ENCODE assay signal across 24 cellular contexts in genomic region chr1:2089051-2089450, GRCh38. TPM values are rescaled to one million over a fixed set of nuclear protein-coding genes. Genes with fewer than 3 reads are reported as not detected.
DNase-seq lines count a peak whose midpoint lies in the region; ATAC-seq and TF ChIP-seq lines count a peak whose summit lies in the region.
"Had no signal": no experiment of that assay in that cellular context is flagged by ENCODE, and none has a peak within 500 bp of the region (broad histone marks: within the 10 kb centered on the region; RNA-seq: fewer than 3 reads in every experiment).

No MANE protein-coding gene starts in this region.

- H4K20me1 ChIP-seq in fibroblast of lung (ENCODE audit: control insufficient read depth, extremely low read depth, insufficient read depth, low read length): no peaks in the 10 kb centered on the region

- no peak overlapping the region for H2BK12ac ChIP-seq in trophoblast cell (ENCODE audit: low read length)

- ATAC-seq in right cardiac atrium: no peak
- ATAC-seq in GM21390 (IDR thresholded peaks at IDR 0.05; ENCODE audit: unreplicated experiment): no peak
- ATAC-seq: GM12878, GM23338 had no signal

- H4K12ac ChIP-seq in trophoblast cell (ENCODE audit: low read depth, low read length): no peak overlapping the region

- H3K27ac ChIP-seq in right cardiac atrium (ENCODE audit: low read length) (no peak overlapping the region), fibroblast of lung (ENCODE audit: insufficient read depth, low read length) (peak overlapping the region; percentile 34), trophoblast cell (ENCODE audit: low read depth, low read length) (peak overlapping the region; percentile 67), transverse colon (peak overlapping the region in 3 of 4 donors; percentile 26 to 33 (median 33))
- H3K27ac ChIP-seq: 22Rv1, KMS-11 had no signal

- H3K27me3 ChIP-seq in right cardiac atrium (ENCODE audit: control insufficient read depth, insufficient read depth) (no peaks in the 10 kb centered on the region), fibroblast of lung (ENCODE audit: control insufficient read depth, insufficient read depth, low read length) (no peaks in the 10 kb centered on the region), trophoblast cell (ENCODE audit: insufficient read depth, low read length) (no peaks in the 10 kb centered on the region), transverse colon (no peaks in the 10 kb centered on the region)
- H3K27me3 ChIP-seq: BLaER1 had no signal

- H3K9me3 ChIP-seq in right cardiac atrium (ENCODE audit: control insufficient read depth, low read length) (no peaks in the 10 kb centered on the region), fibroblast of lung (ENCODE audit: control insufficient read depth, insufficient read depth, low read depth, low read length) (no peaks in the 10 kb centered on the region), trophoblast cell (ENCODE audit: insufficient read depth, low read depth, low read length) (peaks cover 7% of the 10 kb centered on the region), transverse colon (no peaks in the 10 kb centered on the region)
- H3K9me3 ChIP-seq: BLaER1, Caco-2 had no signal

- peak overlapping the region; percentile 52 for H2BK120ac ChIP-seq in trophoblast cell (ENCODE audit: insufficient read depth, low read length, poor library complexity)

- H3K9ac ChIP-seq in fibroblast of lung (ENCODE audit: insufficient read depth, low read length) (no peak overlapping the region), trophoblast cell (ENCODE audit: low read length) (no peak overlapping the region)
- H3K9ac ChIP-seq: BLaER1, KMS-11 had no signal

- in situ Hi-C loops in transverse colon (cut with MboI; ENCODE audit: low pct_ligation_motif_present in 1 of 4, low pct_unique_long_range_greater_than_20kb in 1 of 4, low sequenced_read_pairs in 3 of 4): no loop called here

- no peak overlapping the region for H3K14ac ChIP-seq in trophoblast cell (ENCODE audit: low read length)

- intact Hi-C loops in right cardiac atrium (cut with DNase I): no loop called here
- intact Hi-C loops in cardiac septum (cut with DNase I): no loop called here
- intact Hi-C loops in transverse colon (cut with DNase I; ENCODE audit: low total_unique reads): no loop called here

- TF ChIP-seq POLR2A in transverse colon (IDR thresholded peaks at IDR 0.05): no peak

- DNase-seq in right cardiac atrium: peak in 2 of 3 donors; percentile 21 to 23
- DNase-seq in cardiac septum (ENCODE audit: low spot score): no peak
- no peak for DNase-seq in fibroblast of lung (ENCODE audit: low read depth in 2 of 2)
- no peak for DNase-seq in trophoblast cell
- no peak for DNase-seq in transverse colon
- DNase-seq in COLO829 (ENCODE audit: low spot score): no peak
- DNase-seq in hippocampal formation (lab: John Stamatoyannopoulos, UW): no peak
- DNase-seq: ACHN; Caco-2; CD4-positive, alpha-beta T cell; DND-41; NCI-H1105; NCI-H146; NCI-H2029 treated with DMSO at 0.1 percent for 48 hours; NCI-H345; NCI-H524; NCI-H774 had no signal

- no peak for TF ChIP-seq EP300 in transverse colon (IDR thresholded peaks at IDR 0.05; ENCODE audit: low read depth)

- H3K4me2 ChIP-seq in fibroblast of lung (ENCODE audit: extremely low read depth, insufficient read depth, low read length): no peak overlapping the region
- no peak overlapping the region for H3K4me2 ChIP-seq in trophoblast cell (ENCODE audit: low read length)
- H3K4me2 ChIP-seq: BLaER1, GM23338, KMS-11 had no signal

- H4K91ac ChIP-seq in trophoblast cell (ENCODE audit: low read depth, low read length): peak overlapping the region; percentile 58

- TF ChIP-seq CTCF in fibroblast of lung (conservative IDR thresholded peaks at IDR 0.05 in 1 of 2, IDR thresholded peaks at IDR 0.05 in 1 of 2; ENCODE audit: low read depth in 1 of 2, low read length in 2 of 2): no peak
- no peak for TF ChIP-seq CTCF in transverse colon (IDR thresholded peaks at IDR 0.05)

- H3K79me1 ChIP-seq in trophoblast cell (ENCODE audit: low read length): peaks cover 9% of the 10 kb centered on the region

- WGBS in right cardiac atrium: 89% methylated on average over 17 of the region's 17 CpGs
- no CpG with 5 or more reads among the region's 17 CpGs for WGBS in trophoblast cell (ENCODE audit: extremely low coverage, insufficient coverage, insufficient read length)
- 73 to 91% methylated on average over 5 to 17 of the region's 17 CpGs for WGBS in transverse colon (ENCODE audit: low coverage in 1 of 2), 2 donors

- no peak overlapping the region for H2AK5ac ChIP-seq in trophoblast cell (ENCODE audit: low read length)

- H3K4me3 ChIP-seq in right cardiac atrium (ENCODE audit: low read length) (no peak overlapping the region), fibroblast of lung (replicated peaks in 1 of 4; ENCODE audit: control extremely low read depth in 1 of 4, insufficient read depth in 1 of 4, low read depth in 3 of 4, low read length in 4 of 4) (no peak overlapping the region), trophoblast cell (ENCODE audit: low read depth, low read length) (peak overlapping the region; percentile 21), transverse colon (no peak overlapping the region)
- H3K4me3 ChIP-seq: BLaER1, GM12878, GM23338 had no signal

- H3K36me3 ChIP-seq in fibroblast of lung (ENCODE audit: control insufficient read depth, insufficient read depth, low read length): no peaks in the 10 kb centered on the region
- H3K36me3 ChIP-seq in trophoblast cell (ENCODE audit: control insufficient read depth in 1 of 2, insufficient read depth in 2 of 2, low read length in 2 of 2): peaks cover 12 to 15% of the 10 kb centered on the region in 2 experiments
- H3K36me3 ChIP-seq in transverse colon: no peaks in the 10 kb centered on the region

- H3K79me2 ChIP-seq in fibroblast of lung (ENCODE audit: control insufficient read depth, insufficient read depth, low read length) (no peaks in the 10 kb centered on the region), trophoblast cell (ENCODE audit: control insufficient read depth, insufficient read depth, low read length, poor library complexity) (peaks cover 2% of the 10 kb centered on the region)

- no peaks in the 10 kb centered on the region for H3K4me1 ChIP-seq in right cardiac atrium (ENCODE audit: control insufficient read depth, insufficient read depth, low read length)
- no peaks in the 10 kb centered on the region for H3K4me1 ChIP-seq in fibroblast of lung (ENCODE audit: control insufficient read depth, extremely low read depth, insufficient read depth, low read length)
- H3K4me1 ChIP-seq in trophoblast cell (ENCODE audit: control insufficient read depth in 1 of 2, insufficient read depth in 2 of 2, low read length in 2 of 2): peaks cover 4% of the 10 kb centered on the region in 2 experiments
- H3K4me1 ChIP-seq in transverse colon: peaks cover 0 to 13% (median 12%) of the 10 kb centered on the region in 4 donors
- H3K4me1 ChIP-seq: Caco-2 had no signal

- H4K8ac ChIP-seq in trophoblast cell (ENCODE audit: low read depth, low read length): peak overlapping the region; percentile 41

- peak overlapping the region; percentile 43 for H2BK5ac ChIP-seq in trophoblast cell (ENCODE audit: low read depth, low read length, poor library complexity)

- no peak overlapping the region for H3K23ac ChIP-seq in trophoblast cell (ENCODE audit: low read length)

- H2AFZ ChIP-seq in fibroblast of lung (ENCODE audit: low read length) (no peak overlapping the region), trophoblast cell (ENCODE audit: insufficient read depth, low read length, poor library complexity) (no peak overlapping the region)
- H2AFZ ChIP-seq: GM23338 had no signal

- H3K4ac ChIP-seq in trophoblast cell (ENCODE audit: low read depth, low read length): no peak overlapping the region

- H3K18ac ChIP-seq in trophoblast cell (ENCODE audit: low read length): no peak overlapping the region

RNA-seq across cellular contexts. Expression of gene PRKCZ, which starts 38.8 kb away (rescaled TPM):
- 10 to 100 TPM; 15.1 to 28.1 (median 22.3) TPM for total RNA-seq in right cardiac atrium
- 21.2 TPM for polyA plus RNA-seq in right cardiac atrium
- total RNA-seq in cardiac septum: 13.9 TPM
- total RNA-seq in fibroblast of lung: 2.0 and 2.3 TPM in 2 replicates
- 1.3 and 1.6 TPM in 2 replicates for polyA plus RNA-seq in fibroblast of lung
- polyA plus RNA-seq in fibroblast of lung (2012): 1.1 and 2.1 TPM in 2 replicates
- polyA minus RNA-seq in fibroblast of lung (ENCODE audit: low replicate concordance): 0.63 and 4.4 TPM in 2 replicates
- 232 and 240 TPM in 2 replicates for polyA plus RNA-seq in trophoblast cell (2013)
- total RNA-seq in transverse colon: 10 to 100 TPM; 48.6 to 96.7 (median 54.4) TPM
- total RNA-seq: HT1080 had no signal

Comparison
In these comparisons a context has a peak if more than half of its experiments do, and no peak if none do; other contexts are left out.
1. DNase-seq: peak in right cardiac atrium (2 of 3); none in cardiac septum (single experiment), fibroblast of lung (0 of 2), trophoblast cell (0 of 2), transverse colon (single experiment), COLO829 (single experiment) and hippocampal formation (0 of 2).